7 cellular contexts compared by ENCODE assay signal in genomic region chr17:4790705-4791088, GRCh38. TPM values are rescaled to one million over a fixed set of nuclear protein-coding genes. Genes with fewer than 3 reads are reported as not detected.
A peak's percentile ranks its signal among the peaks of the same experiment; 100 is the strongest.
DNase-seq lines count a peak whose midpoint lies in the region; ATAC-seq and TF ChIP-seq lines count a peak whose summit lies in the region.

No MANE protein-coding gene starts in this region.

- H3K27ac Mint-ChIP-seq in HFFc6, result peak overlapping the region; percentile 83
- peak overlapping the region; percentile 94 for H3K27ac Mint-ChIP-seq in activated T-helper 2 cell treated with anti-CD3 and anti-CD28 coated beads, Interferon-gamma antibody, Interleukin-2, Interleukin-4, amounts not matched to agents 10 μg/mL and 5 μg/mL and 100 μg/mL, durations not matched to agents 14 hours and 24 hours and 36 hours
- H3K27ac Mint-ChIP-seq in stimulated activated naive B cell treated with anti-CD40 and anti-IgM and Interleukin-4, amounts not matched to agents 10 μg/mL and 1 μg/mL and 100 μg/mL, for 72 hours, result peak overlapping the region; percentile 88

- H3K4me3 Mint-ChIP-seq in HFFc6, result peak overlapping the region; percentile 81
- H3K4me3 Mint-ChIP-seq in activated T-helper 2 cell treated with anti-CD3 and anti-CD28 coated beads, Interferon-gamma antibody, Interleukin-2, Interleukin-4, amounts not matched to agents 10 μg/mL and 5 μg/mL and 100 μg/mL, durations not matched to agents 14 hours and 24 hours and 36 hours (ENCODE audit: low read depth), result peak overlapping the region; percentile 90
- peak overlapping the region; percentile 88 to 96 for H3K4me3 Mint-ChIP-seq in stimulated activated naive B cell treated with anti-CD40 and anti-IgM and Interleukin-4, amounts not matched to agents 10 μg/mL and 1 μg/mL and 100 μg/mL, for 72 hours

- peaks cover 37% of the 10 kb centered on the region for H3K4me1 Mint-ChIP-seq in HFFc6 (ENCODE audit: low read depth)
- peaks cover 20% of the 10 kb centered on the region for H3K4me1 Mint-ChIP-seq in activated T-helper 2 cell treated with anti-CD3 and anti-CD28 coated beads, Interferon-gamma antibody, Interleukin-2, Interleukin-4, amounts not matched to agents 10 μg/mL and 5 μg/mL and 100 μg/mL, durations not matched to agents 14 hours and 24 hours and 36 hours (ENCODE audit: low read depth)
- peaks cover 13 to 42% of the 10 kb centered on the region in 2 donors for H3K4me1 Mint-ChIP-seq in stimulated activated naive B cell treated with anti-CD40 and anti-IgM and Interleukin-4, amounts not matched to agents 10 μg/mL and 1 μg/mL and 100 μg/mL, for 72 hours

- intact Hi-C loops in activated T-helper 2 cell treated with anti-CD3 and anti-CD28 coated beads, Interferon-gamma antibody, Interleukin-2, Interleukin-4, amounts not matched to agents 10 μg/mL and 5 μg/mL and 100 μg/mL, durations not matched to agents 14 hours and 24 hours and 36 hours (cut with micrococcal nuclease), result loop anchor here (1.0 to 10.0 kb wide), 4 partner anchors 60 to 226 kb away; partner anchors contain the start of genes ARRB2, GGT6 and MED11

- H3K9me3 ChIP-seq in iPS-18a (ENCODE audit: control insufficient read depth, low read depth, low read length), result no peaks in the 10 kb centered on the region

- no peaks in the 10 kb centered on the region for H3K36me3 Mint-ChIP-seq in HFFc6 (ENCODE audit: low read depth)
- H3K36me3 Mint-ChIP-seq in activated T-helper 2 cell treated with anti-CD3 and anti-CD28 coated beads, Interferon-gamma antibody, Interleukin-2, Interleukin-4, amounts not matched to agents 10 μg/mL and 5 μg/mL and 100 μg/mL, durations not matched to agents 14 hours and 24 hours and 36 hours (ENCODE audit: low read depth), result no peaks in the 10 kb centered on the region
- H3K36me3 Mint-ChIP-seq in stimulated activated naive B cell treated with anti-CD40 and anti-IgM and Interleukin-4, amounts not matched to agents 10 μg/mL and 1 μg/mL and 100 μg/mL, for 72 hours, result no peaks in the 10 kb centered on the region

- no peak for TF ChIP-seq CTCF in HFFc6 (IDR thresholded peaks at IDR 0.05)

- no peak overlapping the region for H3K9ac ChIP-seq in iPS-18a (ENCODE audit: low read length)

- peaks cover 7% of the 10 kb centered on the region for H3K27me3 Mint-ChIP-seq in HFFc6 (ENCODE audit: insufficient read depth)
- H3K27me3 Mint-ChIP-seq in activated T-helper 2 cell treated with anti-CD3 and anti-CD28 coated beads, Interferon-gamma antibody, Interleukin-2, Interleukin-4, amounts not matched to agents 10 μg/mL and 5 μg/mL and 100 μg/mL, durations not matched to agents 14 hours and 24 hours and 36 hours (ENCODE audit: low read depth), result peaks cover 33% of the 10 kb centered on the region
- peaks cover 35 to 51% of the 10 kb centered on the region in 2 donors for H3K27me3 Mint-ChIP-seq in stimulated activated naive B cell treated with anti-CD40 and anti-IgM and Interleukin-4, amounts not matched to agents 10 μg/mL and 1 μg/mL and 100 μg/mL, for 72 hours

- H3K27me3 ChIP-seq in iPS-18a (ENCODE audit: control insufficient read depth, insufficient read depth, low read length), result peaks cover 73% of the 10 kb centered on the region

- ATAC-seq in stimulated activated naive B cell treated with anti-CD40 and anti-IgM and Interleukin-4, amounts not matched to agents 10 μg/mL and 1 μg/mL and 100 μg/mL, for 72 hours (replicated peaks), result no peak
- ATAC-seq in GM18517 (IDR thresholded peaks at IDR 0.05; ENCODE audit: unreplicated experiment) (no peak), GM19395 (IDR thresholded peaks at IDR 0.05; ENCODE audit: unreplicated experiment) (no peak), GM21825 (IDR thresholded peaks at IDR 0.05; ENCODE audit: unreplicated experiment) (no peak)

- H3K4me3 ChIP-seq in iPS-18a (ENCODE audit: low read length), result peak overlapping the region; percentile 73

- no peaks in the 10 kb centered on the region for H3K36me3 ChIP-seq in iPS-18a (ENCODE audit: control insufficient read depth, low read depth, low read length)

- no peak for DNase-seq in HFFc6
- DNase-seq in activated T-helper 2 cell treated with anti-CD3 and anti-CD28 coated beads, Interferon-gamma antibody, Interleukin-2, Interleukin-4, amounts not matched to agents 10 μg/mL and 5 μg/mL and 100 μg/mL, durations not matched to agents 14 hours and 24 hours and 36 hours (ENCODE audit: low spot score), result no peak
- DNase-seq in stimulated activated naive B cell treated with anti-CD40 and anti-IgM and Interleukin-4, amounts not matched to agents 10 μg/mL and 1 μg/mL and 100 μg/mL, for 72 hours, result no peak

- H3K27ac ChIP-seq in iPS-18a (ENCODE audit: low read length), result no peak overlapping the region

- H3K9me3 Mint-ChIP-seq in HFFc6, result no peaks in the 10 kb centered on the region
- H3K9me3 Mint-ChIP-seq in activated T-helper 2 cell treated with anti-CD3 and anti-CD28 coated beads, Interferon-gamma antibody, Interleukin-2, Interleukin-4, amounts not matched to agents 10 μg/mL and 5 μg/mL and 100 μg/mL, durations not matched to agents 14 hours and 24 hours and 36 hours, result no peaks in the 10 kb centered on the region
- H3K9me3 Mint-ChIP-seq in stimulated activated naive B cell treated with anti-CD40 and anti-IgM and Interleukin-4, amounts not matched to agents 10 μg/mL and 1 μg/mL and 100 μg/mL, for 72 hours, result no peaks in the 10 kb centered on the region

- no peaks in the 10 kb centered on the region for H3K4me1 ChIP-seq in iPS-18a (ENCODE audit: control insufficient read depth, low read depth, low read length)

RNA-seq across cellular contexts. Expression of gene GLTPD2, which starts 1.9 kb away (rescaled TPM):
- total RNA-seq in HFFc6 (2021; fragmentation: NEBNext Ultra II Directional; extraction: Animal tissue kit (Norgen Biotek cat#: 25700)), result not detected
- total RNA-seq in activated T-helper 2 cell treated with anti-CD3 and anti-CD28 coated beads, Interferon-gamma antibody, Interleukin-2, Interleukin-4, amounts not matched to agents 10 μg/mL and 5 μg/mL and 100 μg/mL, durations not matched to agents 14 hours and 24 hours and 36 hours, result not detected in 2 replicates

RNA-seq across cellular contexts. Expression of gene VMO1, which starts 4.5 kb away (rescaled TPM):
- total RNA-seq in HFFc6 (2021; fragmentation: NEBNext Ultra II Directional; extraction: Animal tissue kit (Norgen Biotek cat#: 25700)), result under 1 TPM in 3 of 6 experiments, not detected in 3; 0.23 to 0.34 (median 0.31) TPM
- 0.28 and 0.46 TPM in 2 replicates for total RNA-seq in activated T-helper 2 cell treated with anti-CD3 and anti-CD28 coated beads, Interferon-gamma antibody, Interleukin-2, Interleukin-4, amounts not matched to agents 10 μg/mL and 5 μg/mL and 100 μg/mL, durations not matched to agents 14 hours and 24 hours and 36 hours

RNA-seq across cellular contexts. Expression of gene PSMB6, which starts 5.3 kb away (rescaled TPM):
- total RNA-seq in HFFc6 (2021; fragmentation: NEBNext Ultra II Directional; extraction: Animal tissue kit (Norgen Biotek cat#: 25700)), result 100 to 1,000 TPM; 216 to 280 (median 237) TPM
- 215 and 220 TPM in 2 replicates for total RNA-seq in activated T-helper 2 cell treated with anti-CD3 and anti-CD28 coated beads, Interferon-gamma antibody, Interleukin-2, Interleukin-4, amounts not matched to agents 10 μg/mL and 5 μg/mL and 100 μg/mL, durations not matched to agents 14 hours and 24 hours and 36 hours

RNA-seq across cellular contexts. Expression of gene PLD2, which starts 16.3 kb away (rescaled TPM):
- 10 to 100 TPM; 14.9 to 21.8 (median 19.4) TPM for total RNA-seq in HFFc6 (2021; fragmentation: NEBNext Ultra II Directional; extraction: Animal tissue kit (Norgen Biotek cat#: 25700))
- total RNA-seq in activated T-helper 2 cell treated with anti-CD3 and anti-CD28 coated beads, Interferon-gamma antibody, Interleukin-2, Interleukin-4, amounts not matched to agents 10 μg/mL and 5 μg/mL and 100 μg/mL, durations not matched to agents 14 hours and 24 hours and 36 hours, result 22.3 and 26.6 TPM in 2 replicates
